27 cellular contexts compared by ENCODE assay signal in genomic region chr19:21751379-21751778, GRCh38. TPM values are rescaled to one million over a fixed set of nuclear protein-coding genes. Genes with fewer than 3 reads are reported as not detected.
DNase-seq lines count a peak whose midpoint lies in the region; ATAC-seq and TF ChIP-seq lines count a peak whose summit lies in the region.
"Had no signal": no experiment of that assay in that cellular context is flagged by ENCODE, and none has a peak within 500 bp of the region (broad histone marks: within the 10 kb centered on the region; RNA-seq: fewer than 3 reads in every experiment).

No MANE protein-coding gene starts in this region.

- TF ChIP-seq CTCF in chondrocyte (IDR thresholded peaks at IDR 0.05) = no peak

- no peaks in the 10 kb centered on the region for H3K27me3 Mint-ChIP-seq in chondrocyte (ENCODE audit: low read depth)

- DNase-seq in ELR (ENCODE audit: low read depth) (peak; percentile 25), RPMI7951 (ENCODE audit: low read depth) (peak; percentile 27), fibroblast of peridontal ligament (ENCODE audit: extremely low read depth) (peak; percentile 31), skeletal muscle cell (ENCODE audit: low read depth) (peak; percentile 26), NCI-H2081 treated with DMSO at 0.1 percent for 48 hours (lab: John Stamatoyannopoulos, UW) (no peak), chondrocyte (ENCODE audit: low spot score) (no peak)
- DNase-seq: activated CD4-positive, alpha-beta T cell treated with anti-CD3 and anti-CD28 coated beads, Interleukin-2, amount 50 U/mL, for 4 hours; activated gamma-delta T cell treated with Interleukin-2 at 50 U/mL for 16 hours; activated T-cell treated with anti-CD3 and anti-CD28 coated beads for 4 hours; amygdala; cerebellar nuclear complex; DMS 273 treated with DMSO at 0.1 percent for 48 hours; endodermal cell; foreskin melanocyte; GF-D8; Karpas-422; NCI-H1092 treated with DMSO at 0.1 percent for 48 hours; NCI-H2107; NCI-H524; stimulated activated CD4-positive, alpha-beta T cell treated with anti-CD3 and anti-CD28 coated beads, Interleukin-2, amount 100 ng/mL, for 24 hours; stimulated activated naive CD8-positive, alpha-beta T cell treated with anti-CD3 and anti-CD28 coated beads, Interleukin-15, Interleukin-2, amounts not matched to agents 100 U/mL and 50 U/mL, for 24 hours; T-helper 1 cell; tibial artery had no signal

- H3K4me3 Mint-ChIP-seq in chondrocyte (ENCODE audit: unreplicated experiment) = no peak overlapping the region
- H3K4me3 Mint-ChIP-seq: CD14-positive monocyte, endodermal cell, nephron had no signal

- peaks cover 24% of the 10 kb centered on the region for H3K4me1 Mint-ChIP-seq in chondrocyte (ENCODE audit: low read depth)
- H3K4me1 Mint-ChIP-seq: CD14-positive monocyte, endodermal cell, nephron had no signal

- H3K9me3 Mint-ChIP-seq in chondrocyte (ENCODE audit: low read depth) = peaks cover 6% of the 10 kb centered on the region

- H3K4me3 ChIP-seq in skeletal muscle cell (ENCODE audit: low read depth, low read length) = no peak overlapping the region
- H3K4me3 ChIP-seq: tibial artery had no signal

- peaks cover 17% of the 10 kb centered on the region for H3K36me3 Mint-ChIP-seq in chondrocyte (ENCODE audit: low read depth)

- H3K27ac Mint-ChIP-seq in chondrocyte (ENCODE audit: unreplicated experiment) = no peak overlapping the region
- H3K27ac Mint-ChIP-seq: CD14-positive monocyte, endodermal cell, nephron had no signal

- ATAC-seq in HG03097 (IDR thresholded peaks at IDR 0.05; ENCODE audit: low FRiP score, unreplicated experiment) = no peak
- ATAC-seq: Right ventricle myocardium inferior; stimulated activated naive CD8-positive, alpha-beta T cell treated with anti-CD3 and anti-CD28 coated beads, Interleukin-15, Interleukin-2, amounts not matched to agents 100 U/mL and 50 U/mL, for 24 hours had no signal

RNA-seq across cellular contexts. Expression of gene ZNF100, which starts 16.0 kb away (rescaled TPM):
- total RNA-seq in RPMI7951 (2014; rRNA removed; shearing (Covaris generic)) = 5.1 and 6.8 TPM in 2 replicates
- 4.5 to 6.6 TPM (median 5.4 TPM) in 3 replicates for total RNA-seq in chondrocyte

Comparison
In these comparisons a context has a peak if more than half of its experiments do, and no peak if none do; other contexts are left out.
1. DNase-seq: peak in ELR (single experiment), RPMI7951 (single experiment), fibroblast of peridontal ligament (single experiment) and skeletal muscle cell (single experiment); none in NCI-H2081 treated with DMSO at 0.1 percent for 48 hours (single experiment) and chondrocyte (single experiment).